In the genomic region with DNA sequence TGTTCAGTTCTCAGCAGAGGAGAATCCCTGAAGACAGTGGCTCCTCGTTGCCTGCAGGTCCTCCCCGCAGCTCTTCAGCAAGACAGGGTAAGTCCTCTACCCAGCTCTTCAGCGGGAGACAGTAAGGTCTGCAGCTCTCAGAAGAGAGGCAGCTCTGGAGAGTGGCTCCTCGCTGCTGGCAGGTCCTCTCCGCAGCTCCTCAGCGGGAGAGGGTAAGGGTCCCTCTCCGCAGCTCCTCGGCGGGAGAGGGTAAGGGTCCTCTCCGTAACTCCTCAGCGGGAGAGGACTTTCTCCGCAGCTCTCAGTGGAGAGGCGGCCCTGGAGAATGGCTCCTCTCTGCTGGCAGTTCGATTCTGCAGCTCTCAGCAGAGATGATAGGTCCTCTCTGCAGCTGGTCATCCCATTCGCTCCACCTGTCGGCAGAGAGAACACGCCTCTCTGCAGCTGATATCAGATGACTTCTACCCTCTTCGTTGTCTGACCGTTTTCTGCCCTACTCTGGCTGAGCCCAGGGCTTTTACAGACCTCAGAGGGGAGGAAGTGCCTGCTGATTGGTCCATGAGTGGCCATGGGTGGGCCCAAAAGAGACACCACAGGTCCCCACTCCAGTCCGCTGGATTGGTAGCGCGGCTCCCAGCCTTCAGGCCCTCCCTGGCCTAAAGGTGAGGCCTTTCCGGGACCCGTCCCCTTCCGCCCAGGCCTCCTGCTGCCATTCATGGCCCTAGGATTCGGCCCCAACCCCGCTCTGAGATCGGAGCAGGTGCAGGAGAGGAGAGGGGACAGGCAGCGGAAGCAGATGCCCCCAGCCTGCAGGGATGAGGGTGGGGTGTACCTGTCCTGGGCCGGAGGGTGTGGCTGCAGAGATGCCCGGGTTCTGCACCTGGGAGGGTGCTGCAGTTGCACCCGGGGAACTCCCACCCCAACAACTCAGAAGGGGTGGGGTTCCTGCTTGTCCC, we compare ENCODE assay signal across 11 cellular contexts. TPM values are rescaled to one million over a fixed set of nuclear protein-coding genes. Genes with fewer than 3 reads are reported as not detected.
A peak's percentile ranks its signal among the peaks of the same experiment; 100 is the strongest.
DNase-seq lines count a peak whose midpoint lies in the region; TF ChIP-seq lines count a peak whose summit lies in the region.
"Had no signal": no experiment of that assay in that cellular context is flagged by ENCODE, and none has a peak within 500 bp of the region (broad histone marks: within the 10 kb centered on the region; RNA-seq: fewer than 3 reads in every experiment).

No MANE protein-coding gene starts in this region.

- H3K23ac ChIP-seq in neuronal stem cell (ENCODE audit: low read depth, low read length, poor library complexity) = no peak overlapping the region

- H3K4me2 ChIP-seq in neuronal stem cell (ENCODE audit: insufficient read depth, low read length, poor library complexity, severe bottlenecking) = peak overlapping the region; percentile 52

- H2BK120ac ChIP-seq in neuronal stem cell (ENCODE audit: low read depth, low read length) = no peak overlapping the region

- peak overlapping the region; percentile 43 for H3K4me3 ChIP-seq in H7 (ENCODE audit: insufficient read depth, low read depth, low read length)
- no peak overlapping the region for H3K4me3 ChIP-seq in endodermal cell (ENCODE audit: low read length)
- peak overlapping the region; percentile 5 to 18 for H3K4me3 ChIP-seq in neuronal stem cell (ENCODE audit: low read length in 2 of 2)

- H3K27me3 Mint-ChIP-seq in endodermal cell (ENCODE audit: insufficient read depth) = peaks cover 21% of the 10 kb centered on the region

- peaks cover 2% of the 10 kb centered on the region; the same call in 1 of the 2 replicates for H3K27me3 ChIP-seq in H7 (ENCODE audit: control insufficient read depth, insufficient read depth, low read length)
- peaks cover 4% of the 10 kb centered on the region for H3K27me3 ChIP-seq in endodermal cell (ENCODE audit: control insufficient read depth, insufficient read depth, low read length, poor library complexity, severe bottlenecking)
- peaks cover 0 to 9% (median 0%) of the 10 kb centered on the region in 3 experiments for H3K27me3 ChIP-seq in neuronal stem cell (ENCODE audit: control insufficient read depth in 3 of 3, insufficient read depth in 3 of 3, low read depth in 1 of 3, low read length in 3 of 3)

- H3K79me1 ChIP-seq in neuronal stem cell (ENCODE audit: low read depth, low read length) = no peaks in the 10 kb centered on the region

- peak overlapping the region; percentile 41 for H2AK5ac ChIP-seq in neuronal stem cell (ENCODE audit: low read depth, low read length)

- H3K4me3 Mint-ChIP-seq in endodermal cell = peak overlapping the region; percentile 67

- no peak overlapping the region for H4K91ac ChIP-seq in neuronal stem cell (ENCODE audit: low read depth, low read length, poor library complexity)

- peaks cover 18% of the 10 kb centered on the region for H3K4me1 Mint-ChIP-seq in endodermal cell

- H3K14ac ChIP-seq in neuronal stem cell (ENCODE audit: low read length) = peak overlapping the region; percentile 90

- peak overlapping the region; percentile 82 for H2AFZ ChIP-seq in neuronal stem cell (ENCODE audit: low read length)

- peak overlapping the region; percentile 59 for H3K18ac ChIP-seq in neuronal stem cell (ENCODE audit: low read length)

- no peak overlapping the region for H2BK12ac ChIP-seq in neuronal stem cell (ENCODE audit: low read length)

- H2BK15ac ChIP-seq in neuronal stem cell (ENCODE audit: low read length) = peak overlapping the region; percentile 70

- H3K9me3 ChIP-seq in endodermal cell (ENCODE audit: control insufficient read depth, low read length) (no peaks in the 10 kb centered on the region), neuronal stem cell (replicated peaks in 1 of 2; ENCODE audit: control insufficient read depth in 2 of 2, insufficient read depth in 1 of 2, low read depth in 1 of 2, low read length in 2 of 2) (peaks cover 0 to 2% of the 10 kb centered on the region in 2 donors)

- no peak overlapping the region for H3K9ac ChIP-seq in endodermal cell (ENCODE audit: extremely low read depth, low read length, poor library complexity, severe bottlenecking)
- peak overlapping the region; percentile 38 for H3K9ac ChIP-seq in neuronal stem cell (ENCODE audit: low read depth, low read length, poor library complexity)

- H3K9me3 Mint-ChIP-seq in endodermal cell = peaks cover 1% of the 10 kb centered on the region
- H3K9me3 Mint-ChIP-seq: activated naive CD4-positive, alpha-beta T cell treated with anti-CD3 and anti-CD28 coated beads, Interleukin-2, amount 50 U/mL, for 72 hours had no signal

- no peak overlapping the region for H3K27ac ChIP-seq in endodermal cell (ENCODE audit: low read depth, low read length)
- H3K27ac ChIP-seq in neuronal stem cell (replicated peaks; ENCODE audit: low read length) = no peak overlapping the region

- no peaks in the 10 kb centered on the region for H3K36me3 Mint-ChIP-seq in endodermal cell (ENCODE audit: low read depth)
- H3K36me3 Mint-ChIP-seq: activated naive CD4-positive, alpha-beta T cell treated with anti-CD3 and anti-CD28 coated beads, Interleukin-2, amount 50 U/mL, for 72 hours had no signal

- H3K36me3 ChIP-seq in H7 (replicated peaks; ENCODE audit: control insufficient read depth, insufficient read depth, low read length) (no peaks in the 10 kb centered on the region), endodermal cell (ENCODE audit: control insufficient read depth, insufficient read depth, low read length) (no peaks in the 10 kb centered on the region), neuronal stem cell (replicated peaks in 1 of 2; ENCODE audit: control insufficient read depth in 2 of 2, insufficient read depth in 2 of 2, low read length in 2 of 2) (no peaks in the 10 kb centered on the region)

- peak overlapping the region; percentile 69 for H3K27ac Mint-ChIP-seq in endodermal cell
- H3K27ac Mint-ChIP-seq: activated naive CD4-positive, alpha-beta T cell treated with anti-CD3 and anti-CD28 coated beads, Interleukin-2, amount 50 U/mL, for 72 hours had no signal

- DNase-seq in H7 (peak; percentile 72), NCI-H2227 treated with DMSO at 0.1 percent for 48 hours (lab: John Stamatoyannopoulos, UW) (peak; percentile 81), endodermal cell (peak; percentile 96), neuronal stem cell (ENCODE audit: low spot score) (no peak), middle frontal gyrus (ENCODE audit: extremely low spot score, low spot score) (no peak), occipital lobe (lab: John Stamatoyannopoulos, UW) (no peak), HUDEP-2 (lab: John Stamatoyannopoulos, UW; ENCODE audit: unreplicated experiment in 76 of 76) (no peak)
- no peak for DNase-seq in activated T-cell treated with anti-CD3 and anti-CD28 coated beads, Interleukin-2, amount 50 U/mL, for 48 hours
- DNase-seq: cerebellar nuclear complex, erythroblast had no signal

- H2BK5ac ChIP-seq in neuronal stem cell (ENCODE audit: low read length) = peak overlapping the region; percentile 43

- 76 to 79% methylated on average over 15 to 32 of the region's 32 CpGs for WGBS in endodermal cell (ENCODE audit: insufficient coverage in 1 of 2, insufficient read length in 1 of 2), 2 experiments
- no CpG with 5 or more reads among the region's 32 CpGs for WGBS in neuronal stem cell (ENCODE audit: extremely low coverage in 2 of 2, insufficient read length in 2 of 2, insufficient replicate concordance in 1 of 2), 2 donors

- no peaks in the 10 kb centered on the region for H3K4me1 ChIP-seq in endodermal cell (ENCODE audit: control insufficient read depth, insufficient read depth, low read length)
- H3K4me1 ChIP-seq in neuronal stem cell (ENCODE audit: control insufficient read depth in 2 of 2, insufficient read depth in 1 of 2, low read depth in 1 of 2, low read length in 2 of 2) = peaks cover 3 to 4% of the 10 kb centered on the region in 2 donors

- peak overlapping the region; percentile 93 for H4K8ac ChIP-seq in neuronal stem cell (ENCODE audit: low read depth, low read length)

- peak; percentile 26 for TF ChIP-seq CTCF in endodermal cell (conservative IDR thresholded peaks at IDR 0.05)

- H3K4ac ChIP-seq in neuronal stem cell (ENCODE audit: low read length) = no peak overlapping the region

RNA-seq across cellular contexts. Expression of a gene that starts 11.9 kb away (rescaled TPM):
- 10.0 and 13.4 TPM in 2 replicates for total RNA-seq in H7 (2014; rRNA removed; shearing (Covaris generic))
- 10 to 100 TPM; 15.1 to 17.2 TPM for total RNA-seq in endodermal cell
- 13.9 TPM for polyA plus RNA-seq in endodermal cell (2013, experiment 1 of 2)
- polyA plus RNA-seq in endodermal cell (2013, experiment 2 of 2) = 14.2 TPM
- 6.9 TPM for polyA plus RNA-seq in neuronal stem cell (2013, experiment 1 of 2)
- polyA plus RNA-seq in neuronal stem cell (2013, experiment 2 of 2) = 6.9 TPM
- 2.8 TPM for total RNA-seq in occipital lobe

RNA-seq across cellular contexts. Expression of a gene that starts 55.9 kb away (rescaled TPM):
- 67.5 and 76.8 TPM in 2 replicates for total RNA-seq in H7 (2014; rRNA removed; shearing (Covaris generic))
- total RNA-seq in endodermal cell (100 to 1,000 TPM in 1 of 2 donors, 10 to 100 TPM in 1; 95.7 to 119 TPM), occipital lobe (176 TPM)
- polyA plus RNA-seq in endodermal cell (2013, experiment 1 of 2) = 62.9 TPM
- 62.4 TPM for polyA plus RNA-seq in endodermal cell (2013, experiment 2 of 2)
- polyA plus RNA-seq in neuronal stem cell (2013, experiment 1 of 2) = 41.2 TPM
- polyA plus RNA-seq in neuronal stem cell (2013, experiment 2 of 2) = 42.9 TPM

RNA-seq across cellular contexts. Expression of a gene that starts 56.4 kb away (rescaled TPM):
- total RNA-seq in H7 (2014; rRNA removed; shearing (Covaris generic)) = 68.6 and 90.2 TPM in 2 replicates
- total RNA-seq in endodermal cell (100 to 1,000 TPM in 1 of 2 donors, 10 to 100 TPM in 1; 94.9 to 128 TPM), occipital lobe (5.0 TPM)
- polyA plus RNA-seq in endodermal cell (2013, experiment 1 of 2) = 70.7 TPM
- 64.0 TPM for polyA plus RNA-seq in endodermal cell (2013, experiment 2 of 2)
- 62.3 TPM for polyA plus RNA-seq in neuronal stem cell (2013, experiment 1 of 2)
- polyA plus RNA-seq in neuronal stem cell (2013, experiment 2 of 2) = 65.4 TPM

Comparison
In these comparisons a context has a peak if more than half of its experiments do, and no peak if none do; other contexts are left out.
1. DNase-seq: peak in H7 (single experiment), NCI-H2227 treated with DMSO at 0.1 percent for 48 hours (single experiment) and endodermal cell (single experiment); none in neuronal stem cell (single experiment), middle frontal gyrus (single experiment), occipital lobe (single experiment), HUDEP-2 (0 of 76) and activated T-cell treated with anti-CD3 and anti-CD28 coated beads, Interleukin-2, amount 50 U/mL, for 48 hours (0 of 2).
2. RNA of a gene that starts 56.4 kb away (total RNA-seq): 94.9 to 128 TPM in endodermal cell and 68.6 to 90.2 TPM in H7; 5.0 TPM in occipital lobe (single experiment); every median in the first group is over 10 times any median in the second.